ENCODE assay signal across 1 cellular context in genomic region chr3:65979731-65980130, GRCh38.
TF ChIP-seq lines count a peak whose summit lies in the region.

No MANE protein-coding gene starts in this region.

TF ChIP-seq in IMR-90, 13 proteins besides CTCF, POLR2A, EP300 and RAD21:
- TF ChIP-seq MXI1 (IDR thresholded peaks at IDR 0.05; ENCODE audit: borderline replicate concordance, low read depth, low read length) (peak; percentile 83), MAFK (IDR thresholded peaks at IDR 0.05; ENCODE audit: low read depth, low read length) (peak; percentile 79)
- TF ChIP-seq, protein P1, sequence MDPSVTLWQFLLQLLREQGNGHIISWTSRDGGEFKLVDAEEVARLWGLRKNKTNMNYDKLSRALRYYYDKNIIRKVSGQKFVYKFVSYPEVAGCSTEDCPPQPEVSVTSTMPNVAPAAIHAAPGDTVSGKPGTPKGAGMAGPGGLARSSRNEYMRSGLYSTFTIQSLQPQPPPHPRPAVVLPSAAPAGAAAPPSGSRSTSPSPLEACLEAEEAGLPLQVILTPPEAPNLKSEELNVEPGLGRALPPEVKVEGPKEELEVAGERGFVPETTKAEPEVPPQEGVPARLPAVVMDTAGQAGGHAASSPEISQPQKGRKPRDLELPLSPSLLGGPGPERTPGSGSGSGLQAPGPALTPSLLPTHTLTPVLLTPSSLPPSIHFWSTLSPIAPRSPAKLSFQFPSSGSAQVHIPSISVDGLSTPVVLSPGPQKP (IDR thresholded peaks at IDR 0.05; ENCODE audit: borderline replicate concordance, low read depth, low read length) = no peak
